ENCODE assay signal across 1 cellular context in the genomic region with DNA sequence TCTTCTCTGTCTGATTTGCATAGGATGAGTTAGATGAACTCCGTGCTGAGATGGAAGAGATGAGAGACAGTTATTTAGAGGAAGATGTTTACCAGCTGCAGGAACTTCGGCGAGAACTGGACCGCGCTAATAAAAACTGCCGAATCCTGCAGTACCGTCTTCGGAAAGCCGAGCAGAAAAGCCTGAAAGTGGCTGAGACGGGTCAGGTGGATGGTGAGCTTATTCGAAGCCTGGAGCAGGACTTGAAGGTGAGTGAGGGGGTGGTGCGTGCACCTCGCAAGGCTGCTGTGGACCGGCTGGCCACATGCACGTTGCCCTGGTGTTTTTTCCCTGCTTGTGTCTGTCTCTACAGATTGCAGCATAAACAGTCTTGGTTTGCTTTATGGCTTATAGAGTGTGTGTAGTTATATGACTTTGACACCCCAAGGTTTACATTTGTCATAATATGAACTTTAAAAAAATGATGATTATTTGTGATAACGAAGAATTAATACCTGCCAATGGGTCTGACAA.
TF ChIP-seq lines count a peak whose summit lies in the region.

No MANE protein-coding gene starts in this region.

TF ChIP-seq in H1, 55 proteins besides CTCF, POLR2A, EP300 and RAD21:
- TF ChIP-seq GTF2F1 (IDR thresholded peaks at IDR 0.05; ENCODE audit: borderline replicate concordance, low read depth, low read length), result no peak
- no peak for TF ChIP-seq SP1 (IDR thresholded peaks at IDR 0.05; ENCODE audit: low read depth, low read length)
- TF ChIP-seq SRF (IDR thresholded peaks at IDR 0.05; ENCODE audit: low read depth, low read length), result no peak
- TF ChIP-seq SP2 (IDR thresholded peaks at IDR 0.05; ENCODE audit: low read length), result no peak
